10 cellular contexts compared by ENCODE assay signal in the genomic region with DNA sequence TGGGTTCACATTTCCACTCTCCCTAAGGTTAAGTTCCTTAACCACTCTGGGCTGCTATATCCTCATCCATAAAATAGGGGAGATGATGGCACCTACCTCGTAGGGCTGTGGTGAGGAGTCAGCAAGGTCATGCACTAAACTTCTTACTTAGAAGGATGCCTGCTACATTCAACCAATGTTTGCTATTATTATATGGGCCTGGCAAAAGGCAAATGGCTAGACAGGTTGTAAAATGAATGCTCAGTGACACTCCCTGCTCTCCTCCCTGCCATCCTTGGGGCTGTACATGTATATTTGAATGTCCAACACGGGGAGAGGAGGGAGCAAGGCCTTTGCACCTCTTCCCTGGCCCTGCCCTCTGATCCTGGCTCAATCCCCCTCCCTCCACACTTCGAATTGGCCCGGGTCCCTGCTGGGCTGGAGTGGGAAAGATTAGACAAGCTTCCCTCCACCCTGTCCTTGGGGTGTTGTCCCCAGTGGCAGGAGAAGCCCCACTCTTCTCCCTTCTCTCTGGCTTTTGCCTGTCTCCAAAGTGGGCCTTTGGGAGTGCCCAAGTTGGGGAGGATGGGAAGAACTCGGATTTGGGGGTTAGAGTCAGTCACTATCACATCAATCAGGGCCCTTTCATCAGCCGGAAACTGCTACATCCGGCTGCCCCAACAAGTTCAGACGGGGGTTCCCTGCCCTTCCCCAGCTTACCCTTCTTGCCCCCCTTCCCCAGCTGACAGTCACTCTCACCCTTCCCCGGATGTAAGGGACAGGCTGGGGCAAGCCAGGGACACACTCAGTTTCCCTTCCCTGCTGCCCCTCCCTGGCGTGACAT. TPM values are rescaled to one million over a fixed set of nuclear protein-coding genes. Genes with fewer than 3 reads are reported as not detected.
DNase-seq lines count a peak whose midpoint lies in the region; ATAC-seq and TF ChIP-seq lines count a peak whose summit lies in the region.
"Had no signal": no experiment of that assay in that cellular context is flagged by ENCODE, and none has a peak within 500 bp of the region (broad histone marks: within the 10 kb centered on the region; RNA-seq: fewer than 3 reads in every experiment).

No MANE protein-coding gene starts in this region.

- no peaks in the 10 kb centered on the region for H3K36me3 ChIP-seq in mucosa of descending colon (ENCODE audit: low read depth)

- peaks cover 4% of the 10 kb centered on the region for H3K9me3 Mint-ChIP-seq in activated CD8-positive, alpha-beta memory T cell treated with anti-CD3 and anti-CD28 coated beads, Interleukin-2, amount 10 ng/mL, durations not matched to agents 7 days and 5 days (ENCODE audit: low read depth)

- peak; percentile 73 for DNase-seq in GM10266 (ENCODE audit: extremely low spot score)
- peak; percentile 58 for DNase-seq in activated CD8-positive, alpha-beta memory T cell treated with anti-CD3 and anti-CD28 coated beads, Interleukin-2, amount 10 ng/mL, durations not matched to agents 7 days and 5 days
- no peak for DNase-seq in mucosa of descending colon
- DNase-seq in NCI-H524 (lab: John Stamatoyannopoulos, UW), result no peak
- DNase-seq in NCI-H446 treated with DMSO at 0.1 percent for 48 hours (lab: John Stamatoyannopoulos, UW), result no peak
- no peak for DNase-seq in COR-L47 (lab: John Stamatoyannopoulos, UW)
- DNase-seq: DMS79 had no signal

- peaks cover 4% of the 10 kb centered on the region for H3K27me3 Mint-ChIP-seq in activated CD8-positive, alpha-beta memory T cell treated with anti-CD3 and anti-CD28 coated beads, Interleukin-2, amount 10 ng/mL, durations not matched to agents 7 days and 5 days

- CTCF ChIA-PET in activated CD8-positive, alpha-beta memory T cell treated with anti-CD3 and anti-CD28 coated beads, Interleukin-2, amount 10 ng/mL, durations not matched to agents 7 days and 5 days (lab: Charles Lee), result interaction anchor here (1.3 to 1.7 kb wide), 2 partner anchors 10 to 36 kb away, joined by 4 to 5 read pairs; no protein-coding TSS in a partner anchor

- ATAC-seq in HG02973 (IDR thresholded peaks at IDR 0.05; ENCODE audit: unreplicated experiment) (peak; percentile 65), mucosa of descending colon (peak; percentile 79), GM18505 (IDR thresholded peaks at IDR 0.05; ENCODE audit: unreplicated experiment) (no peak)
- peak; percentile 39 for ATAC-seq in activated CD8-positive, alpha-beta memory T cell treated with anti-CD3 and anti-CD28 coated beads, Interleukin-2, amount 10 ng/mL, durations not matched to agents 7 days and 5 days
- ATAC-seq: Right ventricle myocardium inferior had no signal

- no peak for TF ChIP-seq POLR2A in GM18505 (IDR thresholded peaks at IDR 0.05; ENCODE audit: borderline replicate concordance, extremely low read depth, insufficient read depth, insufficient read length)

- no peak overlapping the region for H3K4me3 ChIP-seq in mucosa of descending colon

- H3K4me3 Mint-ChIP-seq in activated CD8-positive, alpha-beta memory T cell treated with anti-CD3 and anti-CD28 coated beads, Interleukin-2, amount 10 ng/mL, durations not matched to agents 7 days and 5 days, result no peak overlapping the region

- H3K4me1 Mint-ChIP-seq in activated CD8-positive, alpha-beta memory T cell treated with anti-CD3 and anti-CD28 coated beads, Interleukin-2, amount 10 ng/mL, durations not matched to agents 7 days and 5 days, result peaks cover 10% of the 10 kb centered on the region

- H3K9me3 ChIP-seq in mucosa of descending colon, result peaks cover 8% of the 10 kb centered on the region

- H3K27ac Mint-ChIP-seq in activated CD8-positive, alpha-beta memory T cell treated with anti-CD3 and anti-CD28 coated beads, Interleukin-2, amount 10 ng/mL, durations not matched to agents 7 days and 5 days, result peak overlapping the region; percentile 46

- peaks cover 10% of the 10 kb centered on the region for H3K4me1 ChIP-seq in mucosa of descending colon (ENCODE audit: low read depth)

- intact Hi-C loops in mucosa of descending colon (cut with DNase I, micrococcal nuclease), result no loop called here

- TF ChIP-seq CTCF in GM10266 (IDR thresholded peaks at IDR 0.05; ENCODE audit: control insufficient read depth, insufficient read depth, low read depth, missing control alignments) (no peak), mucosa of descending colon (IDR thresholded peaks at IDR 0.05) (no peak)

- H3K36me3 Mint-ChIP-seq in activated CD8-positive, alpha-beta memory T cell treated with anti-CD3 and anti-CD28 coated beads, Interleukin-2, amount 10 ng/mL, durations not matched to agents 7 days and 5 days, result peaks cover 7% of the 10 kb centered on the region

RNA-seq across cellular contexts. Expression of a gene that starts 36.3 kb away (rescaled TPM):
- 10 to 100 TPM; 27.8 to 29.0 TPM for total RNA-seq in activated CD8-positive, alpha-beta memory T cell treated with anti-CD3 and anti-CD28 coated beads, Interleukin-2, amount 10 ng/mL, durations not matched to agents 7 days and 5 days
- total RNA-seq in mucosa of descending colon, result 100 to 1,000 TPM in 1 of 3 donors, 10 to 100 TPM in 2; 89.4 to 165 (median 94.7) TPM

RNA-seq across cellular contexts. Expression of a gene that starts 46.1 kb away (rescaled TPM):
- 10 to 100 TPM; 41.0 to 47.4 TPM for total RNA-seq in activated CD8-positive, alpha-beta memory T cell treated with anti-CD3 and anti-CD28 coated beads, Interleukin-2, amount 10 ng/mL, durations not matched to agents 7 days and 5 days
- total RNA-seq in mucosa of descending colon, result 10 to 100 TPM; 36.9 to 65.7 (median 61.9) TPM

Comparison
In these comparisons a context has a peak if more than half of its experiments do, and no peak if none do; other contexts are left out.
1. DNase-seq: peak in GM10266 (single experiment) and activated CD8-positive, alpha-beta memory T cell treated with anti-CD3 and anti-CD28 coated beads, Interleukin-2, amount 10 ng/mL, durations not matched to agents 7 days and 5 days (single experiment); none in mucosa of descending colon (0 of 3), NCI-H524 (0 of 2), NCI-H446 treated with DMSO at 0.1 percent for 48 hours (single experiment) and COR-L47 (single experiment).